ENCODE assay signal across 8 cellular contexts in the genomic region with DNA sequence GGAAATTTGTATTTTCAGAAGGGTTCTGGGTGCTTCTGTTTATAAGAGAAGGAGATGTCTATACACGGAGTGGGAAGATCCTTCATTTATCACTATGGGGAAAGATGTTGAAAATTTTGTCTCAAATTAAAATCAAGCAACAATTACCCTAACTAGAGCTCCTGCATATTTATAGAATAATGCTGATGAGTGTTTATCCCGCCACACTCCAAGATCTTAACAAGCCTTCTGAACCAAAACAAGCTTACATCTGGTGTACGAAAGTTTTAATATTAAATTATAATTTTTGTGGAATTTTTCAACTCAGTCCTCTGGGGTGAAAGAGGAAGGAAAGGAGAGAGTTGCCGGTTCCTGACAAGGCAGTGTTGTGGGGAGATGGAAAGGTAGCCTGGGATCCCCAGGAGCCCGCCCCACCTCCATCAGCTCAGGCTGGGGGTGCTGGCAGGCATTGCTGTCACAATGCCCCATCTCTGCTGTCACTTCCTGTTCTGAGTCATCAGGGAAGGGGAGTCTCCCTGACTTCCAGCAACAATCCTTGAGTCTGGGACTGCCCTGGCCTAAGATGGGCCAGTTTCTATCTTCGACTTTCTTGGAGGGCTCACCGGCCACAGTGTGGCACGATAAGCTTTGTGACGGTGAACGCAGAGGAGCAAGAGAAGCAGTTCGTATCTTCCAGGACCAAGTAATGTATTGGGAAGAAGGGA.
DNase-seq lines count a peak whose midpoint lies in the region; ATAC-seq and TF ChIP-seq lines count a peak whose summit lies in the region.

No MANE protein-coding gene starts in this region.

- H2AFZ ChIP-seq in ACC112 (ENCODE audit: low read length, unreplicated experiment), result no peak overlapping the region

- no peaks in the 10 kb centered on the region for H3K4me1 Mint-ChIP-seq in central memory CD8-positive, alpha-beta T cell
- no peaks in the 10 kb centered on the region for H3K4me1 Mint-ChIP-seq in glutamatergic neuron (ENCODE audit: low read depth, unreplicated experiment)

- no peaks in the 10 kb centered on the region for H3K9me3 Mint-ChIP-seq in central memory CD8-positive, alpha-beta T cell
- H3K9me3 Mint-ChIP-seq in glutamatergic neuron (ENCODE audit: unreplicated experiment), result no peaks in the 10 kb centered on the region

- DNase-seq in HL-60 (ENCODE audit: low read depth in 1 of 2, low spot score in 1 of 2) (peak in 1 of 2 experiments; percentile 32), lung (ENCODE audit: low spot score) (no peak), glutamatergic neuron (no peak), amniotic stem cell (lab: John Stamatoyannopoulos, UW) (no peak)
- no peak for DNase-seq in central memory CD8-positive, alpha-beta T cell (ENCODE audit: low spot score in 2 of 2)

- ATAC-seq in central memory CD8-positive, alpha-beta T cell (replicated peaks; ENCODE audit: extremely low read depth, poor library complexity, severe bottlenecking), result no peak
- no peak for ATAC-seq in lung (ENCODE audit: insufficient read depth, low FRiP score)
- ATAC-seq in GM18870 (IDR thresholded peaks at IDR 0.05; ENCODE audit: unreplicated experiment), result no peak
- ATAC-seq in HG02885 (IDR thresholded peaks at IDR 0.05; ENCODE audit: poor library complexity, unreplicated experiment), result no peak

- WGBS in lung, 2 donors, result 52 to 73% methylated on average over 11 of the region's 11 CpGs

- H3K4me3 ChIP-seq in ACC112 (ENCODE audit: low read depth, low read length), result no peak overlapping the region
- H3K4me3 ChIP-seq in HL-60 (replicated peaks; ENCODE audit: insufficient read depth, low read length), result no peak overlapping the region
- no peak overlapping the region for H3K4me3 ChIP-seq in lung

- no peaks in the 10 kb centered on the region for H3K27me3 Mint-ChIP-seq in central memory CD8-positive, alpha-beta T cell
- no peaks in the 10 kb centered on the region for H3K27me3 Mint-ChIP-seq in glutamatergic neuron (ENCODE audit: unreplicated experiment)

- no peaks in the 10 kb centered on the region for H3K9me3 ChIP-seq in lung (ENCODE audit: control insufficient read depth in 2 of 2, insufficient read depth in 1 of 2, low read length in 1 of 2)

- H3K4me3 Mint-ChIP-seq in central memory CD8-positive, alpha-beta T cell, result no peak overlapping the region
- no peak overlapping the region for H3K4me3 Mint-ChIP-seq in glutamatergic neuron (ENCODE audit: unreplicated experiment)

- peak overlapping the region; percentile 76 for H3K27ac Mint-ChIP-seq in central memory CD8-positive, alpha-beta T cell (ENCODE audit: low read depth)
- H3K27ac Mint-ChIP-seq in glutamatergic neuron (ENCODE audit: unreplicated experiment), result no peak overlapping the region

- H3K27ac ChIP-seq in ACC112 (ENCODE audit: low read depth, low read length) (peak overlapping the region; percentile 43; the same call in 1 of the 2 replicates), HL-60 (replicated peaks) (peak overlapping the region; percentile 60), lung (ENCODE audit: low read depth in 1 of 2, low read length in 1 of 2) (peak overlapping the region; percentile 35 to 82)

- peaks cover 74% of the 10 kb centered on the region for H3K36me3 Mint-ChIP-seq in central memory CD8-positive, alpha-beta T cell (ENCODE audit: insufficient read depth)
- peaks cover 5% of the 10 kb centered on the region for H3K36me3 Mint-ChIP-seq in glutamatergic neuron (ENCODE audit: unreplicated experiment)

- H3K4me1 ChIP-seq in ACC112 (ENCODE audit: control insufficient read depth, insufficient read depth, low read length, unreplicated experiment) (peaks cover 12% of the 10 kb centered on the region), lung (ENCODE audit: control insufficient read depth in 2 of 2, insufficient read depth in 2 of 2, low read length in 2 of 2) (peaks cover 0 to 10% of the 10 kb centered on the region in 2 donors)

- H3K79me2 ChIP-seq in ACC112 (ENCODE audit: control insufficient read depth, insufficient read depth, low read length, unreplicated experiment), result peaks cover 3% of the 10 kb centered on the region

- H3K36me3 ChIP-seq in ACC112 (ENCODE audit: insufficient read depth, low read length) (peaks cover 74% of the 10 kb centered on the region), lung (ENCODE audit: control insufficient read depth in 2 of 2, insufficient read depth in 2 of 2, low read length in 2 of 2) (peaks cover 34 to 35% of the 10 kb centered on the region in 2 donors)

- TF ChIP-seq CTCF in HL-60 (IDR thresholded peaks at IDR 0.05; ENCODE audit: insufficient read depth, low read length), result no peak
- no peak for TF ChIP-seq CTCF in lung (IDR thresholded peaks at IDR 0.05; ENCODE audit: control extremely low read depth, extremely low read depth)
- TF ChIP-seq CTCF in glutamatergic neuron (IDR thresholded peaks at IDR 0.05; ENCODE audit: partially characterized antibody, unreplicated experiment), result no peak

- H3K27me3 ChIP-seq in ACC112 (ENCODE audit: insufficient read depth, low read length) (no peaks in the 10 kb centered on the region), HL-60 (ENCODE audit: insufficient read depth, poor library complexity, severe bottlenecking) (no peaks in the 10 kb centered on the region), lung (ENCODE audit: control insufficient read depth, insufficient read depth) (no peaks in the 10 kb centered on the region)
